Comparison of ENCODE assay signal across 14 cellular contexts in genomic region chrX:13159886-13160285, GRCh38.
DNase-seq lines count a peak whose midpoint lies in the region; ATAC-seq, FAIRE-seq and TF ChIP-seq lines count a peak whose summit lies in the region.
"Had no signal": no experiment of that assay in that cellular context is flagged by ENCODE, and none has a peak within 500 bp of the region (broad histone marks: within the 10 kb centered on the region; RNA-seq: fewer than 3 reads in every experiment).

No MANE protein-coding gene starts in this region.

- H3K9ac ChIP-seq in K562 (ENCODE audit: insufficient read depth in 1 of 2, low read depth in 2 of 2, low read length in 2 of 2) (no peak overlapping the region), stomach smooth muscle (ENCODE audit: low read length in 2 of 2) (no peak overlapping the region)
- H3K9ac ChIP-seq: BLaER1 treated with 17β-estradiol and CSF1 and Interleukin-3, amounts not matched to agents 10 nM and 100 nM had no signal

- H3K4me3 Mint-ChIP-seq in stimulated activated memory B cell treated with anti-CD40 and anti-IgM and Interleukin-4, amounts not matched to agents 10 μg/mL and 1 μg/mL and 100 μg/mL, for 72 hours = no peak overlapping the region

- no peak overlapping the region for H2AFZ ChIP-seq in K562 (ENCODE audit: low read depth, low read length)

- in situ Hi-C loops in K562 (cut with MboI) = no loop called here

- CTCF ChIA-PET in K562 (lab: Yijun Ruan, JAX; ENCODE audit: low intra/inter-chr PET ratio) = no interaction called here

- no TSS peak for BruUV-seq in K562 (replicated peaks; lab: Mats Ljungman, UMichigan)

- FAIRE-seq in K562 (lab: Jason Lieb, UNC) = no peak

- H4K20me1 ChIP-seq in K562 (replicated peaks; ENCODE audit: control insufficient read depth, insufficient read depth, low read length) = no peaks in the 10 kb centered on the region
- H4K20me1 ChIP-seq: BLaER1 treated with 17β-estradiol and CSF1 and Interleukin-3, amounts not matched to agents 10 nM and 100 nM had no signal

- intact Hi-C loops in K562 (cut with micrococcal nuclease) = no loop called here
- intact Hi-C loops in left lung (cut with DNase I) = no loop called here
- intact Hi-C loops in psoas muscle (cut with DNase I) = no loop called here

- H3K27ac ChIP-seq in K562 (ENCODE audit: extremely low read depth, low read depth, low read length) = no peak overlapping the region
- peak overlapping the region; percentile 46 to 70 for H3K27ac ChIP-seq in left lung
- peak overlapping the region; percentile 24 for H3K27ac ChIP-seq in stomach smooth muscle (ENCODE audit: low read length)
- no peak overlapping the region for H3K27ac ChIP-seq in psoas muscle
- H3K27ac ChIP-seq: BLaER1 treated with 17β-estradiol and CSF1 and Interleukin-3, amounts not matched to agents 10 nM and 100 nM; SJCRH30 had no signal

- H3K4me3 ChIP-seq in K562 (no peak overlapping the region), left lung (no peak overlapping the region), stomach smooth muscle (ENCODE audit: low read length in 2 of 2) (no peak overlapping the region), psoas muscle (no peak overlapping the region)
- H3K4me3 ChIP-seq: BLaER1 treated with 17β-estradiol and CSF1 and Interleukin-3, amounts not matched to agents 10 nM and 100 nM; SJCRH30 had no signal

- no peaks in the 10 kb centered on the region for H3K36me3 Mint-ChIP-seq in stimulated activated memory B cell treated with anti-CD40 and anti-IgM and Interleukin-4, amounts not matched to agents 10 μg/mL and 1 μg/mL and 100 μg/mL, for 72 hours

- H3K27ac Mint-ChIP-seq in stimulated activated memory B cell treated with anti-CD40 and anti-IgM and Interleukin-4, amounts not matched to agents 10 μg/mL and 1 μg/mL and 100 μg/mL, for 72 hours = no peak overlapping the region

- H3K4me2 ChIP-seq in K562 (ENCODE audit: insufficient read depth, low read length) = no peak overlapping the region
- H3K4me2 ChIP-seq: BLaER1 treated with 17β-estradiol and CSF1 and Interleukin-3, amounts not matched to agents 10 nM and 100 nM had no signal

- POLR2A ChIA-PET in K562 (lab: Yijun Ruan, JAX) = no interaction called here

- TF ChIP-seq RAD21 in K562 (CRISPR knock-in tag; conservative IDR thresholded peaks at IDR 0.05 in 1 of 2, IDR thresholded peaks at IDR 0.05 in 1 of 2) = no peak

- no peaks in the 10 kb centered on the region for H3K9me1 ChIP-seq in K562 (ENCODE audit: control insufficient read depth, insufficient read depth, low read length)

- TF ChIP-seq POLR2A in K562 (conservative IDR thresholded peaks at IDR 0.05) = no peak

- H3K4me1 ChIP-seq in K562 (replicated peaks in 1 of 2; ENCODE audit: control insufficient read depth in 2 of 2, insufficient read depth in 2 of 2, low read length in 2 of 2) (no peaks in the 10 kb centered on the region), left lung (no peaks in the 10 kb centered on the region), stomach smooth muscle (ENCODE audit: control insufficient read depth, insufficient read depth, low read length) (peaks cover 26% of the 10 kb centered on the region), psoas muscle (no peaks in the 10 kb centered on the region)
- H3K4me1 ChIP-seq: BLaER1 treated with 17β-estradiol and CSF1 and Interleukin-3, amounts not matched to agents 10 nM and 100 nM; SJCRH30 had no signal

- no peaks in the 10 kb centered on the region for H3K36me3 ChIP-seq in K562 (ENCODE audit: control insufficient read depth, insufficient read depth, low read length)
- H3K36me3 ChIP-seq in left lung = no peaks in the 10 kb centered on the region
- H3K36me3 ChIP-seq in stomach smooth muscle (ENCODE audit: control insufficient read depth in 2 of 2, insufficient read depth in 2 of 2, low read length in 2 of 2) = no peaks in the 10 kb centered on the region
- no peaks in the 10 kb centered on the region for H3K36me3 ChIP-seq in psoas muscle (ENCODE audit: insufficient read depth in 1 of 2, low read depth in 1 of 2)
- H3K36me3 ChIP-seq: BLaER1 treated with 17β-estradiol and CSF1 and Interleukin-3, amounts not matched to agents 10 nM and 100 nM; SJCRH30 had no signal

- H3K9me3 ChIP-seq in K562 (replicated peaks; ENCODE audit: control insufficient read depth, insufficient read depth, low read depth, low read length) = no peaks in the 10 kb centered on the region
- H3K9me3 ChIP-seq in left lung = no peaks in the 10 kb centered on the region
- no peaks in the 10 kb centered on the region for H3K9me3 ChIP-seq in stomach smooth muscle (ENCODE audit: control insufficient read depth in 2 of 2, low read length in 2 of 2)
- no peaks in the 10 kb centered on the region for H3K9me3 ChIP-seq in psoas muscle

- H3K27me3 Mint-ChIP-seq in stimulated activated memory B cell treated with anti-CD40 and anti-IgM and Interleukin-4, amounts not matched to agents 10 μg/mL and 1 μg/mL and 100 μg/mL, for 72 hours = no peaks in the 10 kb centered on the region

- H3K79me2 ChIP-seq in K562 (ENCODE audit: control insufficient read depth, insufficient read depth, low read length) = no peaks in the 10 kb centered on the region

- no peak for TF ChIP-seq EP300 in K562 (IDR thresholded peaks at IDR 0.05; ENCODE audit: low read length)

- H3K27me3 ChIP-seq in K562 (ENCODE audit: control insufficient read depth in 2 of 2, insufficient read depth in 2 of 2, low read length in 2 of 2) (no peaks in the 10 kb centered on the region), left lung (no peaks in the 10 kb centered on the region), stomach smooth muscle (ENCODE audit: control insufficient read depth in 1 of 2, insufficient read depth in 2 of 2, low read length in 2 of 2) (no peaks in the 10 kb centered on the region), psoas muscle (ENCODE audit: insufficient read depth in 3 of 3, low read length in 2 of 3) (no peaks in the 10 kb centered on the region)
- H3K27me3 ChIP-seq: SJCRH30 had no signal

- ATAC-seq in K562 (no peak), left lung (no peak), psoas muscle (no peak)
- no peak for ATAC-seq in stimulated activated memory B cell treated with anti-CD40 and anti-IgM and Interleukin-4, amounts not matched to agents 10 μg/mL and 1 μg/mL and 100 μg/mL, for 72 hours

- DNase-seq in NCI-H1694 (lab: John Stamatoyannopoulos, UW) (peak; percentile 1), NCI-H1694 treated with DMSO at 0.1 percent for 48 hours (lab: John Stamatoyannopoulos, UW) (no peak), K562 (ENCODE audit: extremely low read depth in 1 of 4, low spot score in 3 of 4) (no peak), left lung (no peak), psoas muscle (no peak), HCEC 1CT (no peak)
- DNase-seq: 8988T, IMR-90, NCI-H1417, NCI-H2029 treated with DMSO at 0.1 percent for 48 hours, SJCRH30 had no signal

- no peaks in the 10 kb centered on the region for H3K9me3 Mint-ChIP-seq in stimulated activated memory B cell treated with anti-CD40 and anti-IgM and Interleukin-4, amounts not matched to agents 10 μg/mL and 1 μg/mL and 100 μg/mL, for 72 hours

- no peak for TF ChIP-seq CTCF in K562 (IDR thresholded peaks at IDR 0.05 in 2 of 3, conservative IDR thresholded peaks at IDR 0.05 in 1 of 3; ENCODE audit: insufficient read depth in 2 of 3, low read depth in 1 of 3, low read length in 3 of 3)
- TF ChIP-seq CTCF in left lung (IDR thresholded peaks at IDR 0.05) = no peak
- TF ChIP-seq CTCF in psoas muscle (IDR thresholded peaks at IDR 0.05) = no peak

- no peaks in the 10 kb centered on the region for H3K4me1 Mint-ChIP-seq in stimulated activated memory B cell treated with anti-CD40 and anti-IgM and Interleukin-4, amounts not matched to agents 10 μg/mL and 1 μg/mL and 100 μg/mL, for 72 hours

TF ChIP-seq in K562, 482 proteins besides CTCF, POLR2A, EP300 and RAD21:
- peak in 1 of 2 experiments; percentile 43; a peak in 1 of 4 replicates for TF ChIP-seq TRIM24 (IDR thresholded peaks at IDR 0.05)
- TF ChIP-seq CEBPG (CRISPR knock-in tag; IDR thresholded peaks at IDR 0.05) = 0 out of 2 replicates have a peak, but pooled peaks have one; percentile 13
- TF ChIP-seq CEBPG (tag; conservative IDR thresholded peaks at IDR 0.05 in 1 of 2, IDR thresholded peaks at IDR 0.05 in 1 of 2) = peak in 1 of 2 experiments; percentile 64; a peak in 2 of 4 replicates
- TF ChIP-seq ATF7 (IDR thresholded peaks at IDR 0.05) = no peak
- TF ChIP-seq ZNF584 (CRISPR knock-in tag; IDR thresholded peaks at IDR 0.05; ENCODE audit: low read depth) = 0 out of 2 replicates have a peak, but pooled peaks have one; percentile 39
- no peak for TF ChIP-seq MYNN (IDR thresholded peaks at IDR 0.05)
- TF ChIP-seq MYNN (CRISPR knock-in tag; IDR thresholded peaks at IDR 0.05) = no peak
- TF ChIP-seq USF1 (CRISPR knock-in tag; IDR thresholded peaks at IDR 0.05) = no peak
- no peak for TF ChIP-seq DPF2 (IDR thresholded peaks at IDR 0.05)

Comparison
In these comparisons a context has a peak if more than half of its experiments do, and no peak if none do; other contexts are left out.
1. H3K27ac ChIP-seq: peak in left lung (2 of 2) and stomach smooth muscle (single experiment); none in K562 (single experiment) and psoas muscle (single experiment).